Comparison of ENCODE assay signal across 8 cellular contexts in the genomic region with DNA sequence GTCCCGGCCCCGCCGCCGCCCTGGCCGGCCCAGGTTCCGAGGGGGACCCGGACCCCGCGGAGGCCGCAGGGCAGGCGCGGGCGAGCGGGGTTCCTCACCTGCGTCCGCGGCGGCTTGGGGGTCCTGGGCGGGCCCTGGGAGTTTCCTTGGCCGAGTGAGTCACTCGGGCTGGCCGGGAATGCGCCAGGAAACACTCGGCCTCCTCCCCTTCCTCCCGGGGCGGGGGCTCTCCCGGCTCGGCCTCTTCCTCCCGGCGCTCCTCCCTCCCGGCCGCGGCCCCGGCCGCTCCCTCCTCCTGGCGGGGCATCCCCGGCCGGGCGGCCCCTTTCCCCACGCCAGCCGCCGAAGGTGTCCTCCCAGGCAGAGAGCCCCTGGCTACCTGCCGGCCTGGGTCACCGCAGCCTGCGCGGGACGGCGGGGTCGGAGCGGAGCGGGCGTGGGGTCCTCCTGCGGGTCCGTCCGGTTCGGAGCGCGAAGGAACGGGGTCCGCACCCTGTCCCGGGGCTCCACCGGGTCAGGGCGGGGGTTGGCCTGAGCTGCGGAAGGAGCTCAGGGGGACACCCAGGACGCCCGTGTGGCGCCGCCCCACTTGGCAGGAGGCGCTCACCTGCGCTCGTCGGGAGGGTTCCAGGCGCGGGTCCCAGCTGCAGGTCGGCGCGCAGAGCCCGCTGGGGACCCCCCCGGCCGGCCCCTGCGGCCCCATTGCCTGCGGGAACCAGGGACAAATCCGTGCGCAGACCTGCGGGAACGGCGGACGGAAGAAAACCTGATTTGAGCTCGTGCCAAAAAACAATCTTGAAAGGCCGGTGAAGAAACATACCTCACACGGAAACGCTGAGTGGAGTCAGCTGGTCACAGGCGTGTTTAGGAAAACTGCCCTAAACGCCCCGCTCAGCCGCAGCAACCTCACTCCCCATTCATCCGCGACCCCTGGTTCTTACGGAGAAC. TPM values are rescaled to one million over a fixed set of nuclear protein-coding genes. Genes with fewer than 3 reads are reported as not detected.
A peak's percentile ranks its signal among the peaks of the same experiment; 100 is the strongest.
DNase-seq lines count a peak whose midpoint lies in the region; ATAC-seq lines count a peak whose summit lies in the region.

TSS of gene CYFIP1 (minus strand) at position 180 of the 948 bp plus-strand sequence. CDS start 33,083 bp downstream, outside the sequence.

- peaks cover 4% of the 10 kb centered on the region for H3K27me3 Mint-ChIP-seq in dendritic cell treated with granulocyte-macrophage colony-stimulating factor and Interleukin-4, amounts not matched to agents 40 ng/mL and 50 ng/mL, for 4 days

- no peaks in the 10 kb centered on the region for H3K9me3 Mint-ChIP-seq in dendritic cell treated with granulocyte-macrophage colony-stimulating factor and Interleukin-4, amounts not matched to agents 40 ng/mL and 50 ng/mL, for 4 days

- H3K4me3 ChIP-seq in Jurkat, Clone E6-1 (ENCODE audit: low read length) = peak within 1 kb of the TSS; percentile 77

- ATAC-seq in GM21529 (IDR thresholded peaks at IDR 0.05; ENCODE audit: unreplicated experiment) = peak; percentile 72

- intact Hi-C loops in dendritic cell treated with granulocyte-macrophage colony-stimulating factor and Interleukin-4, amounts not matched to agents 40 ng/mL and 50 ng/mL, for 4 days (cut with micrococcal nuclease) = loop anchor here (2.0 to 5.0 kb wide), 2 partner anchors 33 to 58 kb away; partner anchors contain the start of gene TUBGCP5

- DNase-seq in ELR (ENCODE audit: low read depth) = peak; percentile 89
- no peak for DNase-seq in Jurkat, Clone E6-1 (ENCODE audit: low read depth, low spot score)
- peak; percentile 4 for DNase-seq in T-helper 22 cell (ENCODE audit: low read depth)
- peak; percentile 95 for DNase-seq in left kidney (ENCODE audit: low read depth, low spot score)
- DNase-seq in stimulated activated CD4-positive, alpha-beta T cell treated with anti-CD3 and anti-CD28 coated beads, Interleukin-2, amount 100 ng/mL, for 24 hours = peak; percentile 20 to 55
- no peak for DNase-seq in SIG-M5 treated with dmso at 0.1 percent for 504 hours (lab: John Stamatoyannopoulos, UW; ENCODE audit: unreplicated experiment)

- H3K36me3 Mint-ChIP-seq in dendritic cell treated with granulocyte-macrophage colony-stimulating factor and Interleukin-4, amounts not matched to agents 40 ng/mL and 50 ng/mL, for 4 days (ENCODE audit: low read depth) = peaks cover 10% of the 10 kb centered on the region

- H3K27ac Mint-ChIP-seq in dendritic cell treated with granulocyte-macrophage colony-stimulating factor and Interleukin-4, amounts not matched to agents 40 ng/mL and 50 ng/mL, for 4 days = peak within 1 kb of the TSS; percentile 84

- peak within 1 kb of the TSS; percentile 90 for H3K4me3 Mint-ChIP-seq in dendritic cell treated with granulocyte-macrophage colony-stimulating factor and Interleukin-4, amounts not matched to agents 40 ng/mL and 50 ng/mL, for 4 days

- peaks cover 13% of the 10 kb centered on the region for H3K4me1 Mint-ChIP-seq in dendritic cell treated with granulocyte-macrophage colony-stimulating factor and Interleukin-4, amounts not matched to agents 40 ng/mL and 50 ng/mL, for 4 days (ENCODE audit: low read depth)

RNA-seq across cellular contexts. Expression of gene CYFIP1, which starts in this region (rescaled TPM):
- polyA plus RNA-seq in Jurkat, Clone E6-1 (2012; ENCODE audit: insufficient read depth, insufficient read length) = 46.5 TPM

Comparison
In these comparisons a context has a peak if more than half of its experiments do, and no peak if none do; other contexts are left out.
1. DNase-seq: peak in ELR (single experiment), T-helper 22 cell (single experiment), left kidney (single experiment) and stimulated activated CD4-positive, alpha-beta T cell treated with anti-CD3 and anti-CD28 coated beads, Interleukin-2, amount 100 ng/mL, for 24 hours (2 of 2); none in Jurkat, Clone E6-1 (single experiment) and SIG-M5 treated with dmso at 0.1 percent for 504 hours (single experiment).